ENCODE assay signal across 15 cellular contexts in genomic region chr3:7382293-7383033, GRCh38.
DNase-seq lines count a peak whose midpoint lies in the region; ATAC-seq and TF ChIP-seq lines count a peak whose summit lies in the region.
"Had no signal": no experiment of that assay in that cellular context is flagged by ENCODE, and none has a peak within 500 bp of the region (broad histone marks: within the 10 kb centered on the region; RNA-seq: fewer than 3 reads in every experiment).

No MANE protein-coding gene starts in this region.

- no peaks in the 10 kb centered on the region for H3K9me3 ChIP-seq in mammary epithelial cell (replicated peaks; ENCODE audit: insufficient read depth, low read length)
- no peaks in the 10 kb centered on the region for H3K9me3 ChIP-seq in CD4-positive, alpha-beta T cell (ENCODE audit: control insufficient read depth, low read length)
- H3K9me3 ChIP-seq: thyroid gland had no signal

- no peaks in the 10 kb centered on the region for H3K4me1 ChIP-seq in mammary epithelial cell (ENCODE audit: insufficient read depth, low read length)

- 19% methylated on average over 3 of the region's 3 CpGs for WGBS in mammary epithelial cell (ENCODE audit: low coverage, missing lambda C conversion rate)

- DNase-seq in NCI-H526 (lab: John Stamatoyannopoulos, UW) (peak; percentile 44 to 52), mammary epithelial cell (peak; percentile 21), iris pigment epithelial cell (ENCODE audit: low read depth) (peak; percentile 16), renal cortical epithelial cell (ENCODE audit: low read depth) (peak; percentile 98), dedifferentiated amniotic fluid mesenchymal stem cell (ENCODE audit: extremely low spot score) (no peak), brain microvascular endothelial cell (no peak), type B pancreatic cell (ENCODE audit: extremely low spot score, unreplicated experiment) (no peak)
- no peak for DNase-seq in CD4-positive, alpha-beta T cell
- DNase-seq: activated CD4-positive, CD25-positive, alpha-beta regulatory T cell; activated T-cell treated with anti-CD3 and anti-CD28 coated beads, Interleukin-2, amount 50 U/mL, for 48 hours; amygdala; CD8-positive, alpha-beta memory T cell; KBM-7; NCI-H1694; thyroid gland had no signal

- dilution Hi-C loops in mammary epithelial cell (cut with HindIII; ENCODE audit: low sequenced_read_pairs) = no loop called here

- POLR2A ChIA-PET in CD4-positive, alpha-beta T cell (lab: Charles Lee) = no interaction called here

- no peak for TF ChIP-seq CTCF in mammary epithelial cell (conservative IDR thresholded peaks at IDR 0.05 in 1 of 2, IDR thresholded peaks at IDR 0.05 in 1 of 2; ENCODE audit: extremely low read depth in 1 of 2, insufficient read depth in 1 of 2, low read depth in 1 of 2, low read length in 2 of 2)
- TF ChIP-seq CTCF in CD4-positive, alpha-beta T cell (IDR thresholded peaks at IDR 0.05) = no peak
- no peak for TF ChIP-seq CTCF in brain microvascular endothelial cell (IDR thresholded peaks at IDR 0.05; ENCODE audit: low read depth, low read length, missing control alignments)
- no peak for TF ChIP-seq CTCF in type B pancreatic cell (conservative IDR thresholded peaks at IDR 0.05)

- no peaks in the 10 kb centered on the region for H3K27me3 Mint-ChIP-seq in CD4-positive, alpha-beta T cell
- no peaks in the 10 kb centered on the region for H3K27me3 Mint-ChIP-seq in type B pancreatic cell
- H3K27me3 Mint-ChIP-seq: CD8-positive, alpha-beta memory T cell had no signal

- no peak overlapping the region for H3K27ac ChIP-seq in mammary epithelial cell (ENCODE audit: insufficient read depth, low read depth, low read length)
- H3K27ac ChIP-seq in CD4-positive, alpha-beta T cell (ENCODE audit: low read depth, low read length) = no peak overlapping the region
- H3K27ac ChIP-seq in brain microvascular endothelial cell = no peak overlapping the region

- CTCF ChIA-PET in mammary epithelial cell (lab: Charles Lee; ENCODE audit: low non-redundant PET) = no interaction called here
- CTCF ChIA-PET in CD4-positive, alpha-beta T cell (lab: Charles Lee) = no interaction called here

- H3K4me3 ChIP-seq in mammary epithelial cell (replicated peaks in 1 of 3; ENCODE audit: insufficient read depth in 1 of 3, low read depth in 2 of 3, low read length in 3 of 3) (no peak overlapping the region), brain microvascular endothelial cell (ENCODE audit: low read depth, low read length) (no peak overlapping the region)
- H3K4me3 ChIP-seq: thyroid gland had no signal

- H3K27me3 ChIP-seq in mammary epithelial cell (ENCODE audit: insufficient read depth, low read length) (no peaks in the 10 kb centered on the region), brain microvascular endothelial cell (replicated peaks) (no peaks in the 10 kb centered on the region)
- no peaks in the 10 kb centered on the region for H3K27me3 ChIP-seq in CD4-positive, alpha-beta T cell (ENCODE audit: control insufficient read depth, insufficient read depth, low read length)
- H3K27me3 ChIP-seq: thyroid gland had no signal

- in situ Hi-C loops in mammary epithelial cell (cut with MboI; ENCODE audit: low sequenced_read_pairs in 2 of 2) = no loop called here
- in situ Hi-C loops in brain microvascular endothelial cell (cut with HindIII; ENCODE audit: low pct_ligation_motif_present, low sequenced_read_pairs) = no loop called here

- no peaks in the 10 kb centered on the region for H3K36me3 Mint-ChIP-seq in CD4-positive, alpha-beta T cell (ENCODE audit: low read depth)
- no peaks in the 10 kb centered on the region for H3K36me3 Mint-ChIP-seq in type B pancreatic cell
- H3K36me3 Mint-ChIP-seq: CD8-positive, alpha-beta memory T cell had no signal

- no TSS peak for BruUV-seq in mammary epithelial cell (replicated peaks; lab: Mats Ljungman, UMichigan)

- ATAC-seq in CD4-positive, alpha-beta T cell (ENCODE audit: poor library complexity) = no peak

- no peak overlapping the region for H3K27ac Mint-ChIP-seq in CD4-positive, alpha-beta T cell
- H3K27ac Mint-ChIP-seq in type B pancreatic cell = no peak overlapping the region
- H3K27ac Mint-ChIP-seq: CD8-positive, alpha-beta memory T cell had no signal

- no peaks in the 10 kb centered on the region for H3K36me3 ChIP-seq in mammary epithelial cell (ENCODE audit: insufficient read depth, low read length)
- H3K36me3 ChIP-seq in brain microvascular endothelial cell (replicated peaks) = no peaks in the 10 kb centered on the region
- H3K36me3 ChIP-seq: thyroid gland had no signal

- no peak overlapping the region for H2AFZ ChIP-seq in mammary epithelial cell (ENCODE audit: low read depth, low read length)

- no peak overlapping the region for H3K4me2 ChIP-seq in mammary epithelial cell (ENCODE audit: insufficient read depth, low read depth, low read length)

- H3K9ac ChIP-seq in mammary epithelial cell (ENCODE audit: insufficient read depth, low read length) = no peak overlapping the region

- no peaks in the 10 kb centered on the region for H4K20me1 ChIP-seq in mammary epithelial cell (ENCODE audit: insufficient read depth, low read length)

- no peak overlapping the region for H3K4me3 Mint-ChIP-seq in CD4-positive, alpha-beta T cell
- H3K4me3 Mint-ChIP-seq in type B pancreatic cell = no peak overlapping the region
- H3K4me3 Mint-ChIP-seq: CD8-positive, alpha-beta memory T cell had no signal

- H3K79me2 ChIP-seq in mammary epithelial cell (ENCODE audit: insufficient read depth, low read length) = no peaks in the 10 kb centered on the region

- no peaks in the 10 kb centered on the region for H3K9me3 Mint-ChIP-seq in CD4-positive, alpha-beta T cell
- H3K9me3 Mint-ChIP-seq in type B pancreatic cell = peaks cover 7% of the 10 kb centered on the region

- intact Hi-C loops in mammary epithelial cell (cut with micrococcal nuclease) = no loop called here
- intact Hi-C loops in CD4-positive, alpha-beta T cell (cut with DNase I, micrococcal nuclease) = no loop called here

- H3K4me1 Mint-ChIP-seq in CD4-positive, alpha-beta T cell (ENCODE audit: low read depth) = no peaks in the 10 kb centered on the region
- peaks cover 13% of the 10 kb centered on the region for H3K4me1 Mint-ChIP-seq in type B pancreatic cell (ENCODE audit: unreplicated experiment)
- H3K4me1 Mint-ChIP-seq: CD8-positive, alpha-beta memory T cell had no signal

Comparison
In these comparisons a context has a peak if more than half of its experiments do, and no peak if none do; other contexts are left out.
1. DNase-seq: peak in NCI-H526 (2 of 2), mammary epithelial cell (single experiment), iris pigment epithelial cell (single experiment) and renal cortical epithelial cell (single experiment); none in dedifferentiated amniotic fluid mesenchymal stem cell (single experiment), CD4-positive, alpha-beta T cell (0 of 10), brain microvascular endothelial cell (single experiment) and type B pancreatic cell (single experiment).